ENCODE assay signal across 15 cellular contexts in the genomic region with DNA sequence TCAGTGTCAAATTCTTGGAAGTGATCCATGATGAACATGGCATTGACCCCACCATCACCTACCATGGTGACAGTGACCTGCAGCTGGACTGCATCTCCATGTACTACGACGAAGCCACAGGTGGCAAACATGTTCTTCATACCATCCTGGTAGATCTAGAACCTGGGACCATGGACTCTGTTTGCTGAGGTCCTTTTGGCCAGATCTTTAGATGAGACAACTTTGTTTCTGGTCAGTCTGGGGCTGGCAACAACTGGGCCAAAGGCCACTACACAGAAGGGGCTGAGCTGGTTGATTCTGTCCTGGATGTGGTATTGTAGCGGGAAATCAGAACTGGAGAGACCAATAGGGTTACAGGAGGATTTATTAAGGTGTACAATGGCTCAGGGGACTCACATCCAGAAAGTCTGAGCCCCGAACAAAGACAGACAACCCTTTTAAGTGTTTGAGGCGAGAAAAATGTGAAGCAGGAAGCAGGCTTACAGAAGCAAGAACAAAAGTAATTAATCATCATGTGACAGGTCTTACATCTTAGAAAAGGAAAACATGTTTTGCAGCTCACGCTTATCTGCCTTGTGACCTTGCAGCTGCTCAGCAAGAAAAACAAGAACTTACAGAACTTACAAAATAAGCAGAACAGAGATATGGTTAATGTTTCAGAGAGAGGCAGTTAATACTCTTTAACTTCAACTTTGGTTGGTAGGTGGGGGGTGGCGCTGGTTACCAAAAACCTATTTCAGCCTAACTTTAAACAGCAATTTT.
"Had no signal": no experiment of that assay in that cellular context is flagged by ENCODE, and none has a peak within 500 bp of the region (broad histone marks: within the 10 kb centered on the region; RNA-seq: fewer than 3 reads in every experiment).

No MANE protein-coding gene starts in this region.

- H3K36me3 ChIP-seq: neutrophil, right atrium auricular region, stomach had no signal

- H3K4me1 ChIP-seq: right atrium auricular region, stomach had no signal

- H3K4me1 Mint-ChIP-seq: naive thymus-derived CD4-positive, alpha-beta T cell had no signal

- H3K27me3 ChIP-seq: dorsolateral prefrontal cortex, neutrophil, right atrium auricular region, stomach had no signal

- H3K4me3 ChIP-seq: dorsolateral prefrontal cortex, right atrium auricular region, skin epidermis, stomach had no signal

- DNase-seq: activated CD4-positive, alpha-beta T cell treated with anti-CD3 and anti-CD28 coated beads, Interleukin-2, amount 50 U/mL, for 4 hours; activated effector memory CD4-positive, alpha-beta T cell treated with anti-CD3 and anti-CD28 coated beads, Interleukin-2, amount 50 U/mL, for 16 hours; activated T-cell treated with anti-CD3 and anti-CD28 coated beads, Interleukin-2, amount 50 U/mL, for 24 hours; dorsolateral prefrontal cortex; hypothalamus; left cardiac atrium; naive thymus-derived CD4-positive, alpha-beta T cell; posterior cingulate gyrus; stimulated activated CD4-positive, alpha-beta T cell treated with anti-CD3 and anti-CD28 coated beads, Interleukin-4, amount 100 ng/mL, for 4 hours; stomach had no signal

- ATAC-seq: activated CD4-positive, CD25-positive, alpha-beta regulatory T cell treated with anti-CD3 and anti-CD28 coated beads, Interleukin-2, amount 50 U/mL, for 24 hours; activated naive CD4-positive, alpha-beta T cell treated with anti-CD3 and anti-CD28 coated beads, Interleukin-2, amount 50 U/mL, for 72 hours; left cardiac atrium; naive thymus-derived CD4-positive, alpha-beta T cell had no signal

- H3K27ac ChIP-seq: dorsolateral prefrontal cortex, neutrophil, right atrium auricular region, stomach had no signal

- H3K4me3 Mint-ChIP-seq: activated T-cell treated with anti-CD3 and anti-CD28 coated beads, Interleukin-2, amount 50 U/mL, for 24 hours; naive thymus-derived CD4-positive, alpha-beta T cell had no signal

- H3K27ac Mint-ChIP-seq: activated T-cell treated with anti-CD3 and anti-CD28 coated beads, Interleukin-2, amount 50 U/mL, for 24 hours; naive thymus-derived CD4-positive, alpha-beta T cell had no signal
